In the genomic region with DNA sequence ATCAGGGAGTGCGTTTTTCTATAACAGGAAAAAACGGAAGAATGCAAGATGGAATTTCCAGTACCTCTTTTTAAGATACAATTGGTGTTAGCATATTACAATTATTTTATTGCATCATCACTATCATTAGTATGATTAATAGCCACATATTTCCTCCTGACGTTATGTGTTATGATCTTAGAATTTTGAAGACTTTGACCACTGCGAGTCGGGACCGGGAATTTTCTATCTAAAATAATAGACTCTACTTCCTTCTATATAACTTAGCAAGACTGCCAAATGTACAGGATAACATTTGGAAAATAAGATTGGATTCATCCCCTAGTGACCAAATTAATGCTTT, we compare ENCODE assay signal across 8 cellular contexts. TPM values are rescaled to one million over a fixed set of nuclear protein-coding genes. Genes with fewer than 3 reads are reported as not detected.
DNase-seq lines count a peak whose midpoint lies in the region; TF ChIP-seq lines count a peak whose summit lies in the region.

No MANE protein-coding gene starts in this region.

- H3K4me3 ChIP-seq in GM12864 (ENCODE audit: low read depth, low read length) (peak overlapping the region; percentile 75; the same call in 1 of the 2 replicates), WERI-Rb-1 (ENCODE audit: low read depth, low read length) (peak overlapping the region; percentile 79), iPS-18c (ENCODE audit: insufficient read depth, low read depth, low read length) (peak overlapping the region; percentile 77), spleen (peak overlapping the region in 7 of 8 donors; percentile 68 to 82 (median 73))

- WGBS in spleen, 5 donors: 8 to 19% (median 9%) methylated on average over 6 of the region's 6 CpGs

- intact Hi-C loops in spleen (cut with DNase I; ENCODE audit: low total_unique reads) (no loop called here), posterior vena cava (cut with DNase I) (no loop called here)

- no peak for TF ChIP-seq CTCF in GM12864 (IDR thresholded peaks at IDR 0.05; ENCODE audit: low read depth, low read length, missing control alignments)
- TF ChIP-seq CTCF in WERI-Rb-1 (IDR thresholded peaks at IDR 0.05; ENCODE audit: low read depth, low read length): no peak
- no peak for TF ChIP-seq CTCF in spleen (IDR thresholded peaks at IDR 0.05 in 8 of 11, conservative IDR thresholded peaks at IDR 0.05 in 3 of 11)

- H3K9me3 ChIP-seq in WERI-Rb-1 (ENCODE audit: severe bottlenecking) (no peaks in the 10 kb centered on the region), iPS-18c (ENCODE audit: control insufficient read depth, insufficient read depth, low read length) (no peaks in the 10 kb centered on the region), spleen (no peaks in the 10 kb centered on the region)

- no peaks in the 10 kb centered on the region; the same call in none of the 2 replicates for H3K36me3 ChIP-seq in WERI-Rb-1
- peaks cover 0 to 11% (median 0%) of the 10 kb centered on the region in 6 donors for H3K36me3 ChIP-seq in spleen

- H3K27ac ChIP-seq in WERI-Rb-1 (peak overlapping the region; percentile 92), spleen (peak overlapping the region; percentile 89 to 97 (median 94))

- H3K27me3 ChIP-seq in WERI-Rb-1 (ENCODE audit: insufficient read depth, low read depth, severe bottlenecking) (no peaks in the 10 kb centered on the region), spleen (replicated peaks in 1 of 7) (no peaks in the 10 kb centered on the region)

- no peak for TF ChIP-seq POLR2A in spleen (IDR thresholded peaks at IDR 0.05)

- H3K4me1 ChIP-seq in spleen: peaks cover 8 to 61% (median 27%) of the 10 kb centered on the region in 6 donors

- DNase-seq in GM12864 (ENCODE audit: low read depth) (no peak), WERI-Rb-1 (no peak), spleen (no peak), iPS-NIHi11 (ENCODE audit: low spot score) (no peak), COLO829 (ENCODE audit: low spot score) (no peak), posterior vena cava (ENCODE audit: low spot score) (no peak)
- no peak for DNase-seq in stimulated activated CD4-positive, alpha-beta T cell treated with anti-CD3 and anti-CD28 coated beads, Interleukin-12 subunit alpha, Interleukin-12 subunit beta, amount 100 ng/mL, for 4 hours

RNA-seq across cellular contexts. Expression of a gene that starts 0.7 kb away (rescaled TPM):
- 10 to 100 TPM; 24.7 to 44.9 (median 30.6) TPM for total RNA-seq in spleen
- polyA plus RNA-seq in spleen: 10 to 100 TPM; 18.7 to 19.5 (median 19.4) TPM
- 10 to 100 TPM; 29.6 to 32.9 TPM for total RNA-seq in posterior vena cava
